Comparison of ENCODE assay signal across 22 cellular contexts in the genomic region with DNA sequence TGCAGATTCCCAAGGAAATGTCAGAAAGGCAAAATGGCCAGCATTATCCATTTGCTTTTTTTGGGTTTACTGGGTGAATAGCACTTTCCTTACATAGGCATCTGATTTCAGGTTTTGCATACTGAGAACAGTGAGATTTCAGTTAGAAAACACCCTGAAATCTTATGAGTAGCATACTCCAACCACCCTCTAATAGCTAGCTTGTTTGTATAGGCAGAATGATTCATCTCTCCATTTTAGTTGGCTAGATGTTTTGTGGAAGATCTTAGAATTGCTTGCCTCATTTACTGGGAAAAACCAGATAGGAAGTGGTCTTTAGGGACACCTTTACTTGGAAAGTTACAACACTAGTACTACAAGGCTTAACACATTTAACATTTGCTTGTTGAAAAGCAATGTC. TPM values are rescaled to one million over a fixed set of nuclear protein-coding genes. Genes with fewer than 3 reads are reported as not detected.
A peak's percentile ranks its signal among the peaks of the same experiment; 100 is the strongest.
DNase-seq lines count a peak whose midpoint lies in the region; ATAC-seq and TF ChIP-seq lines count a peak whose summit lies in the region.
"Had no signal": no experiment of that assay in that cellular context is flagged by ENCODE, and none has a peak within 500 bp of the region (broad histone marks: within the 10 kb centered on the region; RNA-seq: fewer than 3 reads in every experiment).

No MANE protein-coding gene starts in this region.

- peak overlapping the region; percentile 1 for H3K4me2 ChIP-seq in Karpas-422 (ENCODE audit: low read depth, low read length, poor library complexity, severe bottlenecking)

- H3K9me2 ChIP-seq in Karpas-422 (replicated peaks; ENCODE audit: insufficient read depth, low read length): no peaks in the 10 kb centered on the region

- no peak overlapping the region for H3K4me3 ChIP-seq in Karpas-422 (ENCODE audit: low read length)
- H3K4me3 ChIP-seq: BLaER1 treated with 17β-estradiol and CSF1 and Interleukin-3, amounts not matched to agents 10 nM and 100 nM; coronary artery; suprapubic skin; vagina had no signal

- peaks cover 73% of the 10 kb centered on the region for H3K4me1 Mint-ChIP-seq in activated CD4-positive, alpha-beta T cell treated with anti-CD3 and anti-CD28 coated beads, Interleukin-2, amount 10 ng/mL, durations not matched to agents 24 days and 14 days
- H3K4me1 Mint-ChIP-seq in activated naive CD8-positive, alpha-beta T cell treated with anti-CD3 and anti-CD28 coated beads, Interleukin-2, amount 10 ng/mL, durations not matched to agents 7 days and 5 days: peaks cover 63% of the 10 kb centered on the region

- peaks cover 3% of the 10 kb centered on the region for H3K9me3 Mint-ChIP-seq in activated CD4-positive, alpha-beta T cell treated with anti-CD3 and anti-CD28 coated beads, Interleukin-2, amount 10 ng/mL, durations not matched to agents 24 days and 14 days
- H3K9me3 Mint-ChIP-seq in activated naive CD8-positive, alpha-beta T cell treated with anti-CD3 and anti-CD28 coated beads, Interleukin-2, amount 10 ng/mL, durations not matched to agents 7 days and 5 days: peaks cover 1% of the 10 kb centered on the region

- H2AFZ ChIP-seq in Karpas-422 (ENCODE audit: low read length): no peak overlapping the region

- no peak for DNase-seq in activated CD4-positive, alpha-beta T cell treated with anti-CD3 and anti-CD28 coated beads, Interleukin-2, amount 10 ng/mL, durations not matched to agents 24 days and 14 days
- DNase-seq in activated CD4-positive, alpha-beta T cell treated with anti-CD3 and anti-CD28 coated beads, Interleukin-2, amount 50 U/mL, for 1 hour: no peak
- DNase-seq in Karpas-422 (no peak), kidney tubule cell (ENCODE audit: low spot score) (peak; percentile 17), GM20000 (ENCODE audit: low spot score) (no peak), NCI-H526 (lab: John Stamatoyannopoulos, UW) (no peak)
- no peak for DNase-seq in activated naive CD8-positive, alpha-beta T cell treated with anti-CD3 and anti-CD28 coated beads, Interleukin-2, amount 10 ng/mL, durations not matched to agents 7 days and 5 days
- DNase-seq: activated gamma-delta T cell; H7; NCI-H1436 treated with DMSO at 0.1 percent for 48 hours; NCI-H2171; nephron progenitor cell; OCI-M1; SIG-M5; stimulated activated CD4-positive, alpha-beta T cell treated with anti-CD3 and anti-CD28 coated beads, Interleukin-4, amount 100 ng/mL, for 4 hours; WERI-Rb-1 had no signal

- H3K4me1 ChIP-seq in Karpas-422 (ENCODE audit: low read length): peaks cover 92% of the 10 kb centered on the region

- peak overlapping the region; percentile 90 for H3K27ac Mint-ChIP-seq in activated CD4-positive, alpha-beta T cell treated with anti-CD3 and anti-CD28 coated beads, Interleukin-2, amount 10 ng/mL, durations not matched to agents 24 days and 14 days
- H3K27ac Mint-ChIP-seq in activated naive CD8-positive, alpha-beta T cell treated with anti-CD3 and anti-CD28 coated beads, Interleukin-2, amount 10 ng/mL, durations not matched to agents 7 days and 5 days: peak overlapping the region; percentile 77
- H3K27ac Mint-ChIP-seq: nephron progenitor cell had no signal

- no peaks in the 10 kb centered on the region for H3K27me3 ChIP-seq in Karpas-422 (ENCODE audit: low read length)
- H3K27me3 ChIP-seq: BLaER1 treated with 17β-estradiol and CSF1 and Interleukin-3, amounts not matched to agents 10 nM and 100 nM; suprapubic skin; vagina had no signal

- intact Hi-C loops in activated CD4-positive, alpha-beta T cell treated with anti-CD3 and anti-CD28 coated beads, Interleukin-2, amount 10 ng/mL, durations not matched to agents 24 days and 14 days (cut with micrococcal nuclease): loop anchor here (1.0 to 2.0 kb wide), 3 partner anchors 9 to 469 kb away; a partner anchor contains a TSS

- H4K20me1 ChIP-seq in Karpas-422 (ENCODE audit: insufficient read depth, low read depth, low read length): no peaks in the 10 kb centered on the region

- peak overlapping the region; percentile 17; the same call in 1 of the 2 replicates for H3K27ac ChIP-seq in Karpas-422 (ENCODE audit: low read length)
- H3K27ac ChIP-seq: BLaER1 treated with 17β-estradiol and CSF1 and Interleukin-3, amounts not matched to agents 10 nM and 100 nM; coronary artery; epithelial cell of prostate; suprapubic skin; vagina; WERI-Rb-1 had no signal

- H3K27me3 Mint-ChIP-seq in activated CD4-positive, alpha-beta T cell treated with anti-CD3 and anti-CD28 coated beads, Interleukin-2, amount 10 ng/mL, durations not matched to agents 24 days and 14 days: no peaks in the 10 kb centered on the region
- no peaks in the 10 kb centered on the region for H3K27me3 Mint-ChIP-seq in activated naive CD8-positive, alpha-beta T cell treated with anti-CD3 and anti-CD28 coated beads, Interleukin-2, amount 10 ng/mL, durations not matched to agents 7 days and 5 days

- peak overlapping the region; percentile 58 for H3K4me3 Mint-ChIP-seq in activated CD4-positive, alpha-beta T cell treated with anti-CD3 and anti-CD28 coated beads, Interleukin-2, amount 10 ng/mL, durations not matched to agents 24 days and 14 days
- peak overlapping the region; percentile 49 for H3K4me3 Mint-ChIP-seq in activated naive CD8-positive, alpha-beta T cell treated with anti-CD3 and anti-CD28 coated beads, Interleukin-2, amount 10 ng/mL, durations not matched to agents 7 days and 5 days
- H3K4me3 Mint-ChIP-seq: nephron progenitor cell had no signal

- no peak overlapping the region for H3K9ac ChIP-seq in Karpas-422 (ENCODE audit: low read length)
- H3K9ac ChIP-seq: BLaER1 treated with 17β-estradiol and CSF1 and Interleukin-3, amounts not matched to agents 10 nM and 100 nM had no signal

- H3K36me3 Mint-ChIP-seq in activated CD4-positive, alpha-beta T cell treated with anti-CD3 and anti-CD28 coated beads, Interleukin-2, amount 10 ng/mL, durations not matched to agents 24 days and 14 days (ENCODE audit: low read depth): peaks cover 77% of the 10 kb centered on the region
- H3K36me3 Mint-ChIP-seq in activated naive CD8-positive, alpha-beta T cell treated with anti-CD3 and anti-CD28 coated beads, Interleukin-2, amount 10 ng/mL, durations not matched to agents 7 days and 5 days: peaks cover 74% of the 10 kb centered on the region

- TF ChIP-seq CTCF in GM20000 (IDR thresholded peaks at IDR 0.05; ENCODE audit: extremely low read depth, missing control alignments): no peak

- POLR2A ChIA-PET in activated naive CD8-positive, alpha-beta T cell treated with anti-CD3 and anti-CD28 coated beads, Interleukin-2, amount 10 ng/mL, durations not matched to agents 7 days and 5 days (lab: Charles Lee): no interaction called here

- no peaks in the 10 kb centered on the region for H3K9me3 ChIP-seq in Karpas-422 (ENCODE audit: low read length)
- H3K9me3 ChIP-seq: suprapubic skin, vagina had no signal

- no peak for ATAC-seq in activated naive CD8-positive, alpha-beta T cell treated with anti-CD3 and anti-CD28 coated beads, Interleukin-2, amount 10 ng/mL, durations not matched to agents 7 days and 5 days (ENCODE audit: low read depth)
- no peak for ATAC-seq in HG02763 (IDR thresholded peaks at IDR 0.05; ENCODE audit: unreplicated experiment)

- peaks cover 95% of the 10 kb centered on the region for H3K79me2 ChIP-seq in Karpas-422 (ENCODE audit: low read length)

- peaks cover 27% of the 10 kb centered on the region; the same call in 1 of the 2 replicates for H3K36me3 ChIP-seq in Karpas-422 (ENCODE audit: insufficient read depth, low read length)

RNA-seq across cellular contexts. Expression of a gene that starts 10.4 kb away (rescaled TPM):
- total RNA-seq in activated CD4-positive, alpha-beta T cell treated with anti-CD3 and anti-CD28 coated beads, Interleukin-2, amount 10 ng/mL, durations not matched to agents 24 days and 14 days: 32.0 and 32.9 TPM in 2 replicates
- total RNA-seq in Karpas-422 (2014; rRNA removed; shearing (Covaris generic); ENCODE audit: low replicate concordance): 19.1 and 36.0 TPM in 2 replicates
- 10 to 100 TPM; 34.8 to 37.9 TPM for total RNA-seq in activated naive CD8-positive, alpha-beta T cell treated with anti-CD3 and anti-CD28 coated beads, Interleukin-2, amount 10 ng/mL, durations not matched to agents 7 days and 5 days

RNA-seq across cellular contexts. Expression of a gene that starts 10.4 kb away (rescaled TPM):
- 34.5 and 37.0 TPM in 2 replicates for total RNA-seq in activated CD4-positive, alpha-beta T cell treated with anti-CD3 and anti-CD28 coated beads, Interleukin-2, amount 10 ng/mL, durations not matched to agents 24 days and 14 days
- total RNA-seq in Karpas-422 (2014; rRNA removed; shearing (Covaris generic); ENCODE audit: low replicate concordance): 10.3 and 10.6 TPM in 2 replicates
- total RNA-seq in activated naive CD8-positive, alpha-beta T cell treated with anti-CD3 and anti-CD28 coated beads, Interleukin-2, amount 10 ng/mL, durations not matched to agents 7 days and 5 days: 10 to 100 TPM; 22.2 to 22.9 TPM

RNA-seq across cellular contexts. Expression of a gene that starts 40.6 kb away (rescaled TPM):
- total RNA-seq in activated CD4-positive, alpha-beta T cell treated with anti-CD3 and anti-CD28 coated beads, Interleukin-2, amount 10 ng/mL, durations not matched to agents 24 days and 14 days: 7.1 and 8.1 TPM in 2 replicates
- total RNA-seq in Karpas-422 (2014; rRNA removed; shearing (Covaris generic); ENCODE audit: low replicate concordance): 2.7 and 3.2 TPM in 2 replicates
- total RNA-seq in activated naive CD8-positive, alpha-beta T cell treated with anti-CD3 and anti-CD28 coated beads, Interleukin-2, amount 10 ng/mL, durations not matched to agents 7 days and 5 days: 10 to 100 TPM; 45.9 to 50.7 TPM
- total RNA-seq: H7 had no signal
